Comparison of ENCODE assay signal across 13 cellular contexts in the genomic region with DNA sequence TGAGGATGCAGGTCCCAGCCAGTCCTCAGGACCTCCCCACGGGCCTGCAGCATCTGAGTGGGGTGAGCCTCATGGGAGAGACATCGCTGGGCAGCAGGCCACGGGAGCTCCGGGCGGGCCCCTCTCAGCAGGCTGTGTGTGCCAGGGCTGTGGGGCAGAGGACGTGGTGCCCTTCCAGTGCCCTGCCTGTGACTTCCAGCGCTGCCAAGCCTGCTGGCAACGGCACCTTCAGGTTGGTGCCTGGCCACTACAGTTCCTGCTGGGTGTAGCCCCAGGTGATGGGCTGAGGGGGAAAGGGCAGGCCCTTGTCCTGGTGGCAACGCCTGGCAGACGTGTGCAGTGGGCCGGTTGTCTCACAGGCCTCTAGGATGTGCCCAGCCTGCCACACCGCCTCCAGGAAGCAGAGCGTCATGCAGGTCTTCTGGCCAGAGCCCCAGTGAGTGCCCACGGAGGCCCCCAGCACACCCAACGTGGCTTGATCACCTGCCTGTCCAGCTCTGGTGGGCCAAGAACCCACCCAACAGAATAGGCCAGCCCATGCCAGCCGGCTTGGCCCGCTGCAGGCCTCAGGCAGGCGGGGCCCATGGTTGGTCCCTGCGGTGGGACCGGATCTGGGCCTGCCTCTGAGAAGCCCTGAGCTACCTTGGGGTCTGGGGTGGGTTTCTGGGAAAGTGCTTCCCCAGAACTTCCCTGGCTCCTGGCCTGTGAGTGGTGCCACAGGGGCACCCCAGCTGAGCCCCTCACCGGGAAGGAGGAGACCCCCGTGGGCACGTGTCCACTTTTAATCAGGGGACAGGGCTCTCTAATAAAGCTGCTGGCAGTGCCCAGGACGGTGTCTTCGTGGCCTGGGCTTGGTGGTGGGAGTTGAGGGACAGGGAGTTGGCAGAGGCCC. TPM values are rescaled to one million over a fixed set of nuclear protein-coding genes. Genes with fewer than 3 reads are reported as not detected.
DNase-seq lines count a peak whose midpoint lies in the region; ATAC-seq, FAIRE-seq and TF ChIP-seq lines count a peak whose summit lies in the region.
"Had no signal": no experiment of that assay in that cellular context is flagged by ENCODE, and none has a peak within 500 bp of the region (broad histone marks: within the 10 kb centered on the region; RNA-seq: fewer than 3 reads in every experiment).

No MANE protein-coding gene starts in this region.

- ATAC-seq in CD4-positive, alpha-beta T cell (ENCODE audit: poor library complexity) = no peak
- no peak for ATAC-seq in naive thymus-derived CD4-positive, alpha-beta T cell

- H3K4me1 ChIP-seq in endothelial cell of umbilical vein (ENCODE audit: control insufficient read depth, extremely low read depth, insufficient read depth, low read length) = peaks cover 35% of the 10 kb centered on the region
- peaks cover 12 to 20% of the 10 kb centered on the region in 2 donors for H3K4me1 ChIP-seq in naive thymus-derived CD4-positive, alpha-beta T cell (ENCODE audit: control insufficient read depth in 2 of 2, insufficient read depth in 2 of 2, low read length in 2 of 2)

- TF ChIP-seq POLR2A in endothelial cell of umbilical vein (IDR thresholded peaks at IDR 0.05; ENCODE audit: low read depth, low read length) = peak; percentile 2

- no peaks in the 10 kb centered on the region for H3K9me3 ChIP-seq in CD4-positive, alpha-beta T cell (ENCODE audit: control insufficient read depth, low read length)
- H3K9me3 ChIP-seq in endothelial cell of umbilical vein (replicated peaks; ENCODE audit: control insufficient read depth, insufficient read depth, low read length) = no peaks in the 10 kb centered on the region
- no peaks in the 10 kb centered on the region for H3K9me3 ChIP-seq in naive thymus-derived CD4-positive, alpha-beta T cell (ENCODE audit: control insufficient read depth in 2 of 3, low read length in 3 of 3)

- POLR2A ChIA-PET in CD4-positive, alpha-beta T cell (lab: Charles Lee) = interaction anchor here (1.1 to 2.2 kb wide), 4 partner anchors 12 to 43 kb away, joined by 4 to 11 read pairs (median 4); a partner anchor contains a TSS
- POLR2A ChIA-PET in endothelial cell of umbilical vein (lab: Charles Lee) = interaction anchor here (0.6 kb wide), 1 partner anchor 11 kb away, joined by 3 read pairs; no protein-coding TSS in a partner anchor
- POLR2A ChIA-PET in naive thymus-derived CD4-positive, alpha-beta T cell (lab: Charles Lee) = interaction anchor here (0.6 to 3.3 kb wide), 4 partner anchors 12 to 171 kb away, joined by 3 to 19 read pairs (median 10); a partner anchor contains a TSS

- H3K4me3 Mint-ChIP-seq in CD4-positive, alpha-beta T cell = no peak overlapping the region
- H3K4me3 Mint-ChIP-seq in naive thymus-derived CD4-positive, alpha-beta T cell = peak overlapping the region in 8 of 10 donors; percentile 27 to 76 (median 56)
- H3K4me3 Mint-ChIP-seq in nephron progenitor cell = no peak overlapping the region

- H3K4me1 Mint-ChIP-seq in CD4-positive, alpha-beta T cell (ENCODE audit: low read depth) = peaks cover 4% of the 10 kb centered on the region
- H3K4me1 Mint-ChIP-seq in naive thymus-derived CD4-positive, alpha-beta T cell = peaks cover 5 to 18% (median 6%) of the 10 kb centered on the region in 7 donors
- peaks cover 27% of the 10 kb centered on the region for H3K4me1 Mint-ChIP-seq in nephron progenitor cell
- H3K4me1 Mint-ChIP-seq: mesothelial cell of epicardium had no signal

- dilution Hi-C loops in endothelial cell of umbilical vein (cut with MboI; ENCODE audit: extremely low pct_ligation_motif_present, low sequenced_read_pairs) = no loop called here

- no peaks in the 10 kb centered on the region for H3K9me1 ChIP-seq in endothelial cell of umbilical vein (replicated peaks; ENCODE audit: control insufficient read depth, extremely low read depth, insufficient read depth, low read length)

- H3K27ac Mint-ChIP-seq in CD4-positive, alpha-beta T cell = peak overlapping the region; percentile 74
- peak overlapping the region in 6 of 9 donors; percentile 51 to 88 (median 65) for H3K27ac Mint-ChIP-seq in naive thymus-derived CD4-positive, alpha-beta T cell
- H3K27ac Mint-ChIP-seq in nephron progenitor cell = no peak overlapping the region
- H3K27ac Mint-ChIP-seq: mesothelial cell of epicardium had no signal

- H3K79me2 ChIP-seq in endothelial cell of umbilical vein (ENCODE audit: control insufficient read depth, insufficient read depth, low read length) = no peaks in the 10 kb centered on the region

- no peak overlapping the region for H3K27ac ChIP-seq in CD4-positive, alpha-beta T cell (ENCODE audit: low read depth, low read length)
- H3K27ac ChIP-seq in endothelial cell of umbilical vein (ENCODE audit: insufficient read depth, low read depth, low read length) = no peak overlapping the region
- peak overlapping the region; percentile 20 for H3K27ac ChIP-seq in naive thymus-derived CD4-positive, alpha-beta T cell (ENCODE audit: low read depth, low read length)
- no peak overlapping the region for H3K27ac ChIP-seq in caudate nucleus (ENCODE audit: low read depth, low read length)

- no peaks in the 10 kb centered on the region for H3K27me3 Mint-ChIP-seq in CD4-positive, alpha-beta T cell
- H3K27me3 Mint-ChIP-seq in naive thymus-derived CD4-positive, alpha-beta T cell = peaks cover 0 to 2% (median 0%) of the 10 kb centered on the region in 5 donors
- no peaks in the 10 kb centered on the region for H3K27me3 Mint-ChIP-seq in nephron progenitor cell (ENCODE audit: low read depth, poor library complexity)
- H3K27me3 Mint-ChIP-seq: CD4-positive, CD25-positive, alpha-beta regulatory T cell had no signal

- BruUV-seq in endothelial cell of umbilical vein (replicated peaks; lab: Mats Ljungman, UMichigan) = TSS peak; percentile 29

- H4K20me1 ChIP-seq in endothelial cell of umbilical vein (replicated peaks; ENCODE audit: control insufficient read depth, extremely low read depth, insufficient read depth, low read length) = no peaks in the 10 kb centered on the region

- no peak overlapping the region for H2AFZ ChIP-seq in endothelial cell of umbilical vein (ENCODE audit: low read depth, low read length)

- no peak overlapping the region for H3K4me3 ChIP-seq in endothelial cell of umbilical vein (replicated peaks in 1 of 3; ENCODE audit: insufficient read depth in 1 of 3, low read depth in 1 of 3, low read length in 3 of 3)
- no peak overlapping the region for H3K4me3 ChIP-seq in naive thymus-derived CD4-positive, alpha-beta T cell (ENCODE audit: low read length)

- H3K36me3 Mint-ChIP-seq in CD4-positive, alpha-beta T cell (ENCODE audit: low read depth) = peaks cover 4% of the 10 kb centered on the region
- peaks cover 0 to 10% (median 0%) of the 10 kb centered on the region in 5 donors for H3K36me3 Mint-ChIP-seq in naive thymus-derived CD4-positive, alpha-beta T cell
- H3K36me3 Mint-ChIP-seq in nephron progenitor cell (ENCODE audit: low read depth) = peaks cover 5% of the 10 kb centered on the region
- H3K36me3 Mint-ChIP-seq: CD4-positive, CD25-positive, alpha-beta regulatory T cell had no signal

- no peaks in the 10 kb centered on the region for H3K9me3 Mint-ChIP-seq in CD4-positive, alpha-beta T cell
- peaks cover 0 to 5% (median 0%) of the 10 kb centered on the region in 11 donors for H3K9me3 Mint-ChIP-seq in naive thymus-derived CD4-positive, alpha-beta T cell
- H3K9me3 Mint-ChIP-seq in nephron progenitor cell = peaks cover 3% of the 10 kb centered on the region
- H3K9me3 Mint-ChIP-seq: mesothelial cell of epicardium had no signal

- H3K9ac ChIP-seq in endothelial cell of umbilical vein (replicated peaks; ENCODE audit: extremely low read depth, insufficient read depth, low read length) = no peak overlapping the region

- CTCF ChIA-PET in CD4-positive, alpha-beta T cell (lab: Charles Lee) = no interaction called here
- CTCF ChIA-PET in endothelial cell of umbilical vein (lab: Charles Lee) = interaction anchor here (0.6 to 1.9 kb wide), 5 partner anchors 9 to 67 kb away, joined by 3 to 5 read pairs (median 3); no protein-coding TSS in a partner anchor
- CTCF ChIA-PET in naive thymus-derived CD4-positive, alpha-beta T cell (lab: Charles Lee) = interaction anchor here (0.6 kb wide), 1 partner anchor 38 kb away, joined by 4 read pairs; a partner anchor contains a TSS

- no peak overlapping the region for H3K4me2 ChIP-seq in endothelial cell of umbilical vein (ENCODE audit: insufficient read depth, low read length)

- intact Hi-C loops in CD4-positive, alpha-beta T cell (cut with DNase I, micrococcal nuclease) = no loop called here
- intact Hi-C loops in endothelial cell of umbilical vein (cut with micrococcal nuclease) = loop anchor here (5.0 kb wide), 1 partner anchor 42 kb away; a partner anchor contains a TSS
- intact Hi-C loops in naive thymus-derived CD4-positive, alpha-beta T cell (cut with micrococcal nuclease) = no loop called here

- no peaks in the 10 kb centered on the region for H3K36me3 ChIP-seq in endothelial cell of umbilical vein (ENCODE audit: control insufficient read depth in 2 of 2, extremely low read depth in 1 of 2, insufficient read depth in 2 of 2, low read length in 2 of 2)
- peaks cover 0 to 28% (median 0%) of the 10 kb centered on the region in 3 experiments for H3K36me3 ChIP-seq in naive thymus-derived CD4-positive, alpha-beta T cell (ENCODE audit: control insufficient read depth in 2 of 3, insufficient read depth in 3 of 3, low read length in 3 of 3)

- no peak for TF ChIP-seq CTCF in CD4-positive, alpha-beta T cell (IDR thresholded peaks at IDR 0.05)
- no peak for TF ChIP-seq CTCF in endothelial cell of umbilical vein (IDR thresholded peaks at IDR 0.05; ENCODE audit: extremely low read depth in 1 of 2, insufficient read depth in 1 of 2, low read depth in 1 of 2, low read length in 2 of 2)
- no peak for TF ChIP-seq CTCF in nephron progenitor cell (IDR thresholded peaks at IDR 0.05)

- DNase-seq in CD4-positive, alpha-beta T cell = no peak
- DNase-seq in M059J (ENCODE audit: low read depth) = peak; percentile 7
- DNase-seq in endothelial cell of umbilical vein (ENCODE audit: low read depth, low spot score) = no peak
- no peak for DNase-seq in naive thymus-derived CD4-positive, alpha-beta T cell
- DNase-seq in germinal center (ENCODE audit: low spot score) = no peak
- DNase-seq in caudate nucleus (lab: John Stamatoyannopoulos, UW) = no peak
- DNase-seq in nephron progenitor cell = no peak
- no peak for DNase-seq in activated CD4-positive, CD25-positive, alpha-beta regulatory T cell treated with anti-CD3 and anti-CD28 coated beads, Interleukin-2, amount 50 U/mL, for 72 hours
- DNase-seq: activated CD4-positive, alpha-beta T cell treated with anti-CD3 and anti-CD28 coated beads for 4 hours; glutamatergic neuron; NCI-H510A treated with DMSO at 0.1 percent for 48 hours had no signal

- no peaks in the 10 kb centered on the region for H3K27me3 ChIP-seq in CD4-positive, alpha-beta T cell (ENCODE audit: control insufficient read depth, insufficient read depth, low read length)
- no peaks in the 10 kb centered on the region for H3K27me3 ChIP-seq in endothelial cell of umbilical vein (ENCODE audit: control insufficient read depth in 2 of 2, insufficient read depth in 2 of 2, low read length in 2 of 2)
- no peaks in the 10 kb centered on the region for H3K27me3 ChIP-seq in naive thymus-derived CD4-positive, alpha-beta T cell (ENCODE audit: control insufficient read depth in 2 of 2, insufficient read depth in 2 of 2, low read length in 2 of 2)

- FAIRE-seq in endothelial cell of umbilical vein (lab: Jason Lieb, UNC) = no peak

RNA-seq across cellular contexts. Expression of a gene that starts 0.8 kb away (rescaled TPM):
- total RNA-seq in CD4-positive, alpha-beta T cell = 1 to 10 TPM; 2.5 to 2.6 TPM
- total RNA-seq in M059J (2014; rRNA removed; shearing (Covaris generic)) = 1.9 TPM in 1 of 2 replicates, not detected in the other
- 0.69 TPM in 1 of 2 replicates, not detected in the other for total RNA-seq in endothelial cell of umbilical vein
- 11.3 and 20.6 TPM in 2 replicates for polyA plus RNA-seq in endothelial cell of umbilical vein
- 3.6 and 9.3 TPM in 2 replicates for polyA plus RNA-seq in endothelial cell of umbilical vein (2011; cell fraction: cytosol; rRNA removed)
- not detected in 2 replicates for polyA plus RNA-seq in endothelial cell of umbilical vein (2011; cell fraction: nucleus; rRNA removed)
- polyA plus RNA-seq in endothelial cell of umbilical vein (2012) = 2.4 and 7.0 TPM in 2 replicates
- 0.34 and 2.6 TPM in 2 replicates for polyA minus RNA-seq in endothelial cell of umbilical vein
- polyA minus RNA-seq in endothelial cell of umbilical vein (2011; cell fraction: cytosol; rRNA and poly(A)+ RNA removed) = not detected
- not detected in 2 replicates for polyA minus RNA-seq in endothelial cell of umbilical vein (2011; cell fraction: nucleus; rRNA and poly(A)+ RNA removed)
- under 1 TPM in 1 of 5 experiments, not detected in 4; 0.74 TPM for total RNA-seq in naive thymus-derived CD4-positive, alpha-beta T cell
- under 1 TPM in 1 of 2 donors, not detected in 1; 0.22 TPM for polyA plus RNA-seq in naive thymus-derived CD4-positive, alpha-beta T cell
- total RNA-seq: CD4-positive, CD25-positive, alpha-beta regulatory T cell; mesothelial cell of epicardium had no signal
- polyA plus RNA-seq: CD4-positive, CD25-positive, alpha-beta regulatory T cell had no signal

RNA-seq across cellular contexts. Expression of a gene that starts 12.1 kb away (rescaled TPM):
- total RNA-seq in CD4-positive, alpha-beta T cell = 10 to 100 TPM; 34.5 to 35.7 TPM
- 29.1 and 56.3 TPM in 2 replicates for total RNA-seq in M059J (2014; rRNA removed; shearing (Covaris generic))
- total RNA-seq in endothelial cell of umbilical vein = 51.6 and 56.3 TPM in 2 replicates
- 37.0 and 48.7 TPM in 2 replicates for polyA plus RNA-seq in endothelial cell of umbilical vein
- polyA plus RNA-seq in endothelial cell of umbilical vein (2011; cell fraction: cytosol; rRNA removed) = 41.4 and 44.3 TPM in 2 replicates
- 67.4 and 69.3 TPM in 2 replicates for polyA plus RNA-seq in endothelial cell of umbilical vein (2011; cell fraction: nucleus; rRNA removed)
- polyA plus RNA-seq in endothelial cell of umbilical vein (2012) = 27.5 and 41.6 TPM in 2 replicates
- 19.9 and 33.6 TPM in 2 replicates for polyA minus RNA-seq in endothelial cell of umbilical vein
- 14.3 TPM for polyA minus RNA-seq in endothelial cell of umbilical vein (2011; cell fraction: cytosol; rRNA and poly(A)+ RNA removed)
- 25.8 and 29.8 TPM in 2 replicates for polyA minus RNA-seq in endothelial cell of umbilical vein (2011; cell fraction: nucleus; rRNA and poly(A)+ RNA removed)
- 10 to 100 TPM; 55.4 to 92.1 (median 66.2) TPM for total RNA-seq in naive thymus-derived CD4-positive, alpha-beta T cell
- polyA plus RNA-seq in naive thymus-derived CD4-positive, alpha-beta T cell = 100 to 1,000 TPM in 1 of 2 donors, 10 to 100 TPM in 1; 89.1 to 108 TPM

RNA-seq across cellular contexts. Expression of a gene that starts 12.2 kb away (rescaled TPM):
- 10 to 100 TPM; 28.2 to 33.4 TPM for total RNA-seq in CD4-positive, alpha-beta T cell
- 24.2 and 25.7 TPM in 2 replicates for total RNA-seq in M059J (2014; rRNA removed; shearing (Covaris generic))
- 29.3 and 31.7 TPM in 2 replicates for total RNA-seq in endothelial cell of umbilical vein
- 23.1 and 24.4 TPM in 2 replicates for polyA plus RNA-seq in endothelial cell of umbilical vein
- polyA plus RNA-seq in endothelial cell of umbilical vein (2011; cell fraction: cytosol; rRNA removed) = 17.1 and 21.5 TPM in 2 replicates
- polyA plus RNA-seq in endothelial cell of umbilical vein (2011; cell fraction: nucleus; rRNA removed) = 73.2 and 78.6 TPM in 2 replicates
- polyA plus RNA-seq in endothelial cell of umbilical vein (2012) = 17.7 and 23.6 TPM in 2 replicates
- 15.8 and 27.3 TPM in 2 replicates for polyA minus RNA-seq in endothelial cell of umbilical vein
- polyA minus RNA-seq in endothelial cell of umbilical vein (2011; cell fraction: cytosol; rRNA and poly(A)+ RNA removed) = 19.4 TPM
- polyA minus RNA-seq in endothelial cell of umbilical vein (2011; cell fraction: nucleus; rRNA and poly(A)+ RNA removed) = 9.3 and 16.8 TPM in 2 replicates
- 10 to 100 TPM; 42.9 to 49.9 (median 45.4) TPM for total RNA-seq in naive thymus-derived CD4-positive, alpha-beta T cell
- polyA plus RNA-seq in naive thymus-derived CD4-positive, alpha-beta T cell = 10 to 100 TPM; 47.5 to 82.1 TPM

RNA-seq across cellular contexts. Expression of a gene that starts 37.6 kb away (rescaled TPM):
- 10 to 100 TPM; 25.5 to 27.6 TPM for total RNA-seq in CD4-positive, alpha-beta T cell
- total RNA-seq in M059J (2014; rRNA removed; shearing (Covaris generic)) = 4.0 and 9.9 TPM in 2 replicates
- total RNA-seq in endothelial cell of umbilical vein = 38.6 and 44.9 TPM in 2 replicates
- 17.0 and 20.6 TPM in 2 replicates for polyA plus RNA-seq in endothelial cell of umbilical vein
- 8.4 and 10.6 TPM in 2 replicates for polyA plus RNA-seq in endothelial cell of umbilical vein (2011; cell fraction: cytosol; rRNA removed)
- polyA plus RNA-seq in endothelial cell of umbilical vein (2011; cell fraction: nucleus; rRNA removed) = 206 and 223 TPM in 2 replicates
- polyA plus RNA-seq in endothelial cell of umbilical vein (2012) = 14.0 and 23.2 TPM in 2 replicates
- polyA minus RNA-seq in endothelial cell of umbilical vein = 53.6 and 72.9 TPM in 2 replicates
- 11.4 TPM for polyA minus RNA-seq in endothelial cell of umbilical vein (2011; cell fraction: cytosol; rRNA and poly(A)+ RNA removed)
- polyA minus RNA-seq in endothelial cell of umbilical vein (2011; cell fraction: nucleus; rRNA and poly(A)+ RNA removed) = 67.0 and 69.2 TPM in 2 replicates
- total RNA-seq in naive thymus-derived CD4-positive, alpha-beta T cell = 10 to 100 TPM; 28.4 to 47.2 (median 32.4) TPM
- 1 to 10 TPM; 1.9 to 8.6 TPM for polyA plus RNA-seq in naive thymus-derived CD4-positive, alpha-beta T cell

RNA-seq across cellular contexts. Expression of a gene that starts 40.8 kb away (rescaled TPM):
- 100 to 1,000 TPM; 149 to 165 TPM for total RNA-seq in CD4-positive, alpha-beta T cell
- total RNA-seq in M059J (2014; rRNA removed; shearing (Covaris generic)) = 0.12 and 4.4 TPM in 2 replicates
- 11.5 and 12.2 TPM in 2 replicates for total RNA-seq in endothelial cell of umbilical vein
- 10.7 and 16.3 TPM in 2 replicates for polyA plus RNA-seq in endothelial cell of umbilical vein
- polyA plus RNA-seq in endothelial cell of umbilical vein (2011; cell fraction: cytosol; rRNA removed) = 1.0 and 2.9 TPM in 2 replicates
- polyA plus RNA-seq in endothelial cell of umbilical vein (2011; cell fraction: nucleus; rRNA removed) = 42.5 and 46.6 TPM in 2 replicates
- 4.2 and 5.4 TPM in 2 replicates for polyA plus RNA-seq in endothelial cell of umbilical vein (2012)
- 0.59 and 2.5 TPM in 2 replicates for polyA minus RNA-seq in endothelial cell of umbilical vein
- 3.2 TPM for polyA minus RNA-seq in endothelial cell of umbilical vein (2011; cell fraction: cytosol; rRNA and poly(A)+ RNA removed)
- 4.1 and 8.6 TPM in 2 replicates for polyA minus RNA-seq in endothelial cell of umbilical vein (2011; cell fraction: nucleus; rRNA and poly(A)+ RNA removed)
- 100 to 1,000 TPM in 3 of 5 experiments, 10 to 100 TPM in 2; 96.8 to 118 (median 103) TPM for total RNA-seq in naive thymus-derived CD4-positive, alpha-beta T cell
- 100 to 1,000 TPM; 205 to 366 TPM for polyA plus RNA-seq in naive thymus-derived CD4-positive, alpha-beta T cell

Comparison
In these comparisons a context has a peak if more than half of its experiments do, and no peak if none do; other contexts are left out.
1. H3K4me3 Mint-ChIP-seq: peak in naive thymus-derived CD4-positive, alpha-beta T cell (8 of 10); none in CD4-positive, alpha-beta T cell (single experiment) and nephron progenitor cell (single experiment).